ENCODE assay signal across 19 cellular contexts in genomic region chr1:112141923-112142322, GRCh38.
DNase-seq lines count a peak whose midpoint lies in the region; ATAC-seq, FAIRE-seq and TF ChIP-seq lines count a peak whose summit lies in the region.
"Had no signal": no experiment of that assay in that cellular context is flagged by ENCODE, and none has a peak within 500 bp of the region (broad histone marks: within the 10 kb centered on the region; RNA-seq: fewer than 3 reads in every experiment).

No MANE protein-coding gene starts in this region.

- H3F3A ChIP-seq in GM23338 (replicated peaks; ENCODE audit: low read depth): no peaks in the 10 kb centered on the region

- H3K4me1 Mint-ChIP-seq in GM23338: no peaks in the 10 kb centered on the region
- H3K4me1 Mint-ChIP-seq: CD4-positive, CD25-positive, alpha-beta regulatory T cell; CD8-positive, alpha-beta memory T cell had no signal

- TF ChIP-seq CTCF in GM23338 (conservative IDR thresholded peaks at IDR 0.05; ENCODE audit: low read depth in 2 of 2): no peak
- peak in 1 of 9 donors; percentile 12 for TF ChIP-seq CTCF in heart right ventricle (IDR thresholded peaks at IDR 0.05)

- H3K27ac Mint-ChIP-seq in GM23338: 0 out of 2 replicates have a peak overlapping the region, but pooled peaks have one; percentile 6
- H3K27ac Mint-ChIP-seq: CD4-positive, CD25-positive, alpha-beta regulatory T cell; CD8-positive, alpha-beta memory T cell; H9 had no signal

- H3K4me3 ChIP-seq in GM23338: no peak overlapping the region
- no peak overlapping the region for H3K4me3 ChIP-seq in heart right ventricle
- H3K4me3 ChIP-seq in right cardiac atrium (ENCODE audit: low read length): no peak overlapping the region

- ATAC-seq in GM23338 (no peak), heart right ventricle (peak in 7 of 8 donors; percentile 39 to 88 (median 56)), right cardiac atrium (peak; percentile 58 to 67), GM18505 (IDR thresholded peaks at IDR 0.05; ENCODE audit: unreplicated experiment) (no peak)

- H3K27me3 ChIP-seq in GM23338 (ENCODE audit: insufficient read depth): no peaks in the 10 kb centered on the region
- no peaks in the 10 kb centered on the region for H3K27me3 ChIP-seq in heart right ventricle
- H3K27me3 ChIP-seq in right cardiac atrium (ENCODE audit: control insufficient read depth, insufficient read depth): no peaks in the 10 kb centered on the region

- H3K27ac ChIP-seq in GM23338 (ENCODE audit: low read depth) (no peak overlapping the region), heart right ventricle (peak overlapping the region in 1 of 10 donors; percentile 6), right cardiac atrium (ENCODE audit: low read length) (peak overlapping the region; percentile 14)

- H3K9me3 ChIP-seq in heart right ventricle: no peaks in the 10 kb centered on the region
- H3K9me3 ChIP-seq in right cardiac atrium (ENCODE audit: control insufficient read depth, low read length): no peaks in the 10 kb centered on the region
- H3K9me3 ChIP-seq: BE2C had no signal

- H3K9me2 ChIP-seq in GM23338 (ENCODE audit: insufficient read depth): 0 out of 2 replicates have a peak, but pooled peaks cover 6% of the 10 kb centered on the region

- H3K4me1 ChIP-seq in GM23338 (ENCODE audit: insufficient read depth) (no peaks in the 10 kb centered on the region), heart right ventricle (peaks cover 0 to 40% (median 9%) of the 10 kb centered on the region in 9 donors), right cardiac atrium (ENCODE audit: control insufficient read depth, insufficient read depth, low read length) (no peaks in the 10 kb centered on the region)
- H3K4me1 ChIP-seq: BE2C had no signal

- intact Hi-C loops in heart right ventricle (cut with DNase I): loop anchor here in 3 of 10 donors (5.0 to 10.0 kb wide), 6 partner anchors 85 to 237 kb away; no protein-coding TSS in a partner anchor
- intact Hi-C loops in right cardiac atrium (cut with DNase I): no loop called here

- DNase-seq in GM23338 (ENCODE audit: low spot score): no peak
- DNase-seq in heart right ventricle: peak in 1 of 2 donors; percentile 9
- DNase-seq in right cardiac atrium: peak in 1 of 3 donors; percentile 43
- no peak for DNase-seq in GM12892 (ENCODE audit: insufficient read length)
- no peak for DNase-seq in NCI-H146 (lab: John Stamatoyannopoulos, UW)
- DNase-seq: ACHN; BE2C; C1 segment of cervical spinal cord; CD4-positive, CD25-positive, alpha-beta regulatory T cell; CD8-positive, alpha-beta memory T cell; COR-L47; DMS 273 treated with DMSO at 0.1 percent for 48 hours; H9; IMR-90 had no signal

- WGBS in heart right ventricle, 2 donors: 34 to 43% methylated on average over 4 of the region's 4 CpGs
- 50% methylated on average over 4 of the region's 4 CpGs for WGBS in right cardiac atrium

- no peak for FAIRE-seq in GM12892 (lab: Jason Lieb, UNC)
- FAIRE-seq: A204.1, G401.6, H1, HTR-8/SVneo had no signal

- no peaks in the 10 kb centered on the region for H3K79me2 ChIP-seq in GM23338 (replicated peaks; ENCODE audit: insufficient read depth)

- H3K9me3 Mint-ChIP-seq in GM23338: no peaks in the 10 kb centered on the region
- H3K9me3 Mint-ChIP-seq: H9 had no signal

- H3K27me3 Mint-ChIP-seq in GM23338 (ENCODE audit: insufficient read depth, low read depth, poor library complexity): no peaks in the 10 kb centered on the region

- H3K4me3 Mint-ChIP-seq in GM23338: no peak overlapping the region
- H3K4me3 Mint-ChIP-seq: CD4-positive, CD25-positive, alpha-beta regulatory T cell; CD8-positive, alpha-beta memory T cell; H9 had no signal

- no peak overlapping the region for H3K4me2 ChIP-seq in GM23338

- no peaks in the 10 kb centered on the region for H3K36me3 Mint-ChIP-seq in GM23338 (ENCODE audit: low read depth)
- H3K36me3 Mint-ChIP-seq: CD4-positive, CD25-positive, alpha-beta regulatory T cell; CD8-positive, alpha-beta memory T cell had no signal

- TF ChIP-seq POLR2A in GM18505 (IDR thresholded peaks at IDR 0.05; ENCODE audit: borderline replicate concordance, extremely low read depth, insufficient read depth, insufficient read length) (no peak), GM12892 (IDR thresholded peaks at IDR 0.05; ENCODE audit: low read depth, low read length) (no peak)

- H3K36me3 ChIP-seq in GM23338 (ENCODE audit: insufficient read depth) (no peaks in the 10 kb centered on the region), heart right ventricle (no peaks in the 10 kb centered on the region)
- H3K36me3 ChIP-seq: BE2C had no signal

- H2AFZ ChIP-seq in GM23338: no peak overlapping the region

- H4K20me1 ChIP-seq in GM23338 (replicated peaks; ENCODE audit: insufficient read depth): no peaks in the 10 kb centered on the region

TF ChIP-seq in GM23338, 12 proteins besides CTCF, POLR2A, EP300 and RAD21 (continues in another document):
- TF ChIP-seq ZNF462 (CRISPR knock-in tag; IDR thresholded peaks at IDR 0.05) (no peak), POLR2AphosphoS5 (IDR thresholded peaks at IDR 0.05; ENCODE audit: low read depth) (no peak), ZNF331 (CRISPR knock-in tag; IDR thresholded peaks at IDR 0.05; ENCODE audit: low read depth) (no peak), CREB1 (CRISPR knock-in tag; IDR thresholded peaks at IDR 0.05; ENCODE audit: low read depth) (no peak), NANOG (IDR thresholded peaks at IDR 0.05; ENCODE audit: borderline replicate concordance) (no peak), STAT1 (IDR thresholded peaks at IDR 0.05; ENCODE audit: unreplicated experiment) (no peak), ETS1 (IDR thresholded peaks at IDR 0.05) (no peak), JUNB (IDR thresholded peaks at IDR 0.05; ENCODE audit: unreplicated experiment) (no peak), ZNF114 (CRISPR knock-in tag; IDR thresholded peaks at IDR 0.05) (no peak), EZH2 (IDR thresholded peaks at IDR 0.05; ENCODE audit: low read depth, unreplicated experiment) (no peak)

Comparison
In these comparisons a context has a peak if more than half of its experiments do, and no peak if none do; other contexts are left out.
1. ATAC-seq: peak in heart right ventricle (7 of 8) and right cardiac atrium (2 of 2); none in GM23338 (single experiment) and GM18505 (single experiment).